In the genomic region with DNA sequence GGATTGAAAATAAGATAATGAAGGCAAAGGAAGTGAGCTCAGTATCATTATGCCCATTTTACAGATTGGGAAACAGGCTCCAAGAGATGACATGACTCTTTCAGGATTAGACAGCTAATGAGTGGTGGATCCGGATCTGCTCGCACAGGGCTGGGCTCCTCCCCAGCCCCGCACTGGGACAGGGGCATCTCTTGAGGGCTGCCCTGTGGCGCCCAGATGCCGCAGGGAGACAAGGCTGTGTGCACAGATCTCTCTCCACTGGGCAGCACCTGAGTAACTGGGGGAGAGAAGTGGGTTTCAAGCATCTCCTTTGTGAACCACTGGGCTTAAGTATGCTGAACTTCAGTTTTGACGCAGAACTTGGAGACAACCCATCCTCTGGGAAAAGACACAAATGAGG, we compare ENCODE assay signal across 1 cellular context.
TF ChIP-seq lines count a peak whose summit lies in the region.

No MANE protein-coding gene starts in this region.

TF ChIP-seq in IMR-90, 13 proteins besides CTCF, POLR2A, EP300 and RAD21 (continued from another document):
- TF ChIP-seq, protein P1, sequence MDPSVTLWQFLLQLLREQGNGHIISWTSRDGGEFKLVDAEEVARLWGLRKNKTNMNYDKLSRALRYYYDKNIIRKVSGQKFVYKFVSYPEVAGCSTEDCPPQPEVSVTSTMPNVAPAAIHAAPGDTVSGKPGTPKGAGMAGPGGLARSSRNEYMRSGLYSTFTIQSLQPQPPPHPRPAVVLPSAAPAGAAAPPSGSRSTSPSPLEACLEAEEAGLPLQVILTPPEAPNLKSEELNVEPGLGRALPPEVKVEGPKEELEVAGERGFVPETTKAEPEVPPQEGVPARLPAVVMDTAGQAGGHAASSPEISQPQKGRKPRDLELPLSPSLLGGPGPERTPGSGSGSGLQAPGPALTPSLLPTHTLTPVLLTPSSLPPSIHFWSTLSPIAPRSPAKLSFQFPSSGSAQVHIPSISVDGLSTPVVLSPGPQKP (IDR thresholded peaks at IDR 0.05; ENCODE audit: borderline replicate concordance, low read depth, low read length): no peak
- TF ChIP-seq CEBPB (IDR thresholded peaks at IDR 0.05; ENCODE audit: low read depth, low read length) (no peak), USF2 (IDR thresholded peaks at IDR 0.05; ENCODE audit: low read depth, low read length) (no peak), MAFK (IDR thresholded peaks at IDR 0.05; ENCODE audit: low read depth, low read length) (no peak), NFE2L2 (IDR thresholded peaks at IDR 0.05; ENCODE audit: low read depth, low read length) (no peak), BHLHE40 (IDR thresholded peaks at IDR 0.05; ENCODE audit: low read depth, low read length) (no peak), SMC3 (IDR thresholded peaks at IDR 0.05; ENCODE audit: low read depth, low read length) (no peak), FOS (IDR thresholded peaks at IDR 0.05; ENCODE audit: low read depth, low read length) (no peak)
